1 cellular context compared by ENCODE assay signal in the genomic region with DNA sequence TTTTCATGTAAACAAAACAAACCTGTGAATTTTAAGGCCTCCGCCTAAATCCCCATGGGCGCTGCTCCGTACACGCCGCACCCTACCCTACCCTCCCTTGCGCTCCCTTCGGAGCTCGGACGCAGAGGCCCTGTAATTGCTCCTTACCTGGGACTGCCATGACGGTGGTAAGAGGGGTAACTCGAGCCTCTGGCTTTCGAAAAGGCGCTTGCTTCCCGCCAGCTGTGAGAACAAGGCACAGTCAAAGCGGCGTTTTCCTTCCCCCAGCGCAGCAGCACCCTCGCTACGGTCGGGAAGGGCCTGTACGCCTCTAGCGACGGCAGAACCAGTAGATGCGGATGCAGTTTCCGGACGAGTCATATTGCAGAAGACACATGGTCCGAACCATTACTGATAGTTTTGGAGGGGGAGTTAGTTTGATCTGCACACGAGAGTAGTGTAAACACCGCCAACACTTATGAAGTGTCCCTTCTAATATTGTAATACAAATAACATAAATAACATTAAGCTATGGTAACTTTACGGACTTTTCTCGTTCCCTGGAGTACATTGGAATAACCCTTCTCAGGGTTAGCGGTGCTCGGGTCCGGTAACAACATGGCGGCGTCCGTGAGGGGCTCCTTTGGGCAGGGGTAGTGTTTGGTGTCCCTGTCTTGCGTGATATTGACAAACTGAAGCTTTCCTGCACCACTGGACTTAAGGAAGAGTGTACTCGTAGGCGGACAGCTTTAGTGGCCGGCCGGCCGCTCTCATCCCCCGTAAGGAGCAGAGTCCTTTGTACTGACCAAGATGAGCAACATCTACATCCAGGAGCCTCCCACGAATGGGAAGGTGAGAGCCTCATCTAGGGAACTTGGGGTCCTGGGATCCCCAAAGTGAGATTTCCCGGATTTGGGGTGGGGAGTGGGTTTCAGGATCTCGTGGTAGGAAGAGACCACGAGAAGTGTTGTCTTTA.
TF ChIP-seq lines count a peak whose summit lies in the region.

A gene with protein sequence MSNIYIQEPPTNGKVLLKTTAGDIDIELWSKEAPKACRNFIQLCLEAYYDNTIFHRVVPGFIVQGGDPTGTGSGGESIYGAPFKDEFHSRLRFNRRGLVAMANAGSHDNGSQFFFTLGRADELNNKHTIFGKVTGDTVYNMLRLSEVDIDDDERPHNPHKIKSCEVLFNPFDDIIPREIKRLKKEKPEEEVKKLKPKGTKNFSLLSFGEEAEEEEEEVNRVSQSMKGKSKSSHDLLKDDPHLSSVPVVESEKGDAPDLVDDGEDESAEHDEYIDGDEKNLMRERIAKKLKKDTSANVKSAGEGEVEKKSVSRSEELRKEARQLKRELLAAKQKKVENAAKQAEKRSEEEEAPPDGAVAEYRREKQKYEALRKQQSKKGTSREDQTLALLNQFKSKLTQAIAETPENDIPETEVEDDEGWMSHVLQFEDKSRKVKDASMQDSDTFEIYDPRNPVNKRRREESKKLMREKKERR (plus strand): TSS at position 573 of the 955 bp plus-strand sequence. CDS start 217 bp downstream, at position 790.
A gene (minus strand): TSS at position 334 of the 955 bp plus-strand sequence. CDS start 174 bp downstream, at position 160.

TF ChIP-seq in H1, 55 proteins besides CTCF, POLR2A, EP300 and RAD21 (continues in another document):
- TF ChIP-seq CHD1 (IDR thresholded peaks at IDR 0.05; ENCODE audit: low read depth, low read length) = peak; percentile 95
- no peak for TF ChIP-seq SAP30 (IDR thresholded peaks at IDR 0.05; ENCODE audit: insufficient read depth, insufficient replicate concordance, low read length)
- TF ChIP-seq POLR2AphosphoS5 (IDR thresholded peaks at IDR 0.05; ENCODE audit: low read depth, low read length) = peak; percentile 97
- no peak for TF ChIP-seq FOSL1 (IDR thresholded peaks at IDR 0.05; ENCODE audit: insufficient read depth, low read depth, low read length)
- peak in 1 of 2 experiments; percentile 88; a peak in 2 of 4 replicates for TF ChIP-seq HDAC2 (IDR thresholded peaks at IDR 0.05; ENCODE audit: borderline replicate concordance in 1 of 2, low read depth in 2 of 2, low read length in 2 of 2)
- TF ChIP-seq CREB1 (IDR thresholded peaks at IDR 0.05) = peak; percentile 66
- peak; percentile 96 for TF ChIP-seq KDM5A (IDR thresholded peaks at IDR 0.05; ENCODE audit: low read length)
- TF ChIP-seq KDM4A (IDR thresholded peaks at IDR 0.05; ENCODE audit: low read depth, low read length, severe bottlenecking) = peak; percentile 80
- TF ChIP-seq, protein P1, sequence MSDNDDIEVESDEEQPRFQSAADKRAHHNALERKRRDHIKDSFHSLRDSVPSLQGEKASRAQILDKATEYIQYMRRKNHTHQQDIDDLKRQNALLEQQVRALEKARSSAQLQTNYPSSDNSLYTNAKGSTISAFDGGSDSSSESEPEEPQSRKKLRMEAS (IDR thresholded peaks at IDR 0.05) = peak; percentile 51
- TF ChIP-seq TAF7 (optimal IDR thresholded peaks at IDR 0.05; ENCODE audit: borderline replicate concordance, low read depth, low read length) = peak; percentile 1
- TF ChIP-seq RXRA (IDR thresholded peaks at IDR 0.05; ENCODE audit: insufficient read depth, low read depth, low read length) = no peak
- TF ChIP-seq TAF1 (IDR thresholded peaks at IDR 0.05; ENCODE audit: low read depth, low read length) = peak; percentile 90
- TF ChIP-seq TCF12 (IDR thresholded peaks at IDR 0.05; ENCODE audit: low read depth, low read length) = no peak
- TF ChIP-seq SIN3A (conservative IDR thresholded peaks at IDR 0.05 in 1 of 2, IDR thresholded peaks at IDR 0.05 in 1 of 2; ENCODE audit: low read depth in 1 of 2, low read length in 2 of 2) = peak in 1 of 2 experiments; percentile 76; a peak in 1 of 4 replicates
- TF ChIP-seq GTF2F1 (IDR thresholded peaks at IDR 0.05; ENCODE audit: borderline replicate concordance, low read depth, low read length) = no peak
- 0 out of 2 replicates have a peak, but pooled peaks have one; percentile 66 for TF ChIP-seq SP1 (IDR thresholded peaks at IDR 0.05; ENCODE audit: low read depth, low read length)
- TF ChIP-seq, protein P2, sequence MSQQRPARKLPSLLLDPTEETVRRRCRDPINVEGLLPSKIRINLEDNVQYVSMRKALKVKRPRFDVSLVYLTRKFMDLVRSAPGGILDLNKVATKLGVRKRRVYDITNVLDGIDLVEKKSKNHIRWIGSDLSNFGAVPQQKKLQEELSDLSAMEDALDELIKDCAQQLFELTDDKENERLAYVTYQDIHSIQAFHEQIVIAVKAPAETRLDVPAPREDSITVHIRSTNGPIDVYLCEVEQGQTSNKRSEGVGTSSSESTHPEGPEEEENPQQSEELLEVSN (IDR thresholded peaks at IDR 0.05) = no peak
- no peak for TF ChIP-seq CHD2 (IDR thresholded peaks at IDR 0.05; ENCODE audit: low read length)
- TF ChIP-seq SIX5 (IDR thresholded peaks at IDR 0.05; ENCODE audit: low read depth, low read length) = peak; percentile 50
- TF ChIP-seq BACH1 (IDR thresholded peaks at IDR 0.05; ENCODE audit: low read length) = no peak
- TF ChIP-seq, protein P3, sequence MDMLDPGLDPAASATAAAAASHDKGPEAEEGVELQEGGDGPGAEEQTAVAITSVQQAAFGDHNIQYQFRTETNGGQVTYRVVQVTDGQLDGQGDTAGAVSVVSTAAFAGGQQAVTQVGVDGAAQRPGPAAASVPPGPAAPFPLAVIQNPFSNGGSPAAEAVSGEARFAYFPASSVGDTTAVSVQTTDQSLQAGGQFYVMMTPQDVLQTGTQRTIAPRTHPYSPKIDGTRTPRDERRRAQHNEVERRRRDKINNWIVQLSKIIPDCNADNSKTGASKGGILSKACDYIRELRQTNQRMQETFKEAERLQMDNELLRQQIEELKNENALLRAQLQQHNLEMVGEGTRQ (IDR thresholded peaks at IDR 0.05; ENCODE audit: low read length) = no peak
- TF ChIP-seq, protein P4, sequence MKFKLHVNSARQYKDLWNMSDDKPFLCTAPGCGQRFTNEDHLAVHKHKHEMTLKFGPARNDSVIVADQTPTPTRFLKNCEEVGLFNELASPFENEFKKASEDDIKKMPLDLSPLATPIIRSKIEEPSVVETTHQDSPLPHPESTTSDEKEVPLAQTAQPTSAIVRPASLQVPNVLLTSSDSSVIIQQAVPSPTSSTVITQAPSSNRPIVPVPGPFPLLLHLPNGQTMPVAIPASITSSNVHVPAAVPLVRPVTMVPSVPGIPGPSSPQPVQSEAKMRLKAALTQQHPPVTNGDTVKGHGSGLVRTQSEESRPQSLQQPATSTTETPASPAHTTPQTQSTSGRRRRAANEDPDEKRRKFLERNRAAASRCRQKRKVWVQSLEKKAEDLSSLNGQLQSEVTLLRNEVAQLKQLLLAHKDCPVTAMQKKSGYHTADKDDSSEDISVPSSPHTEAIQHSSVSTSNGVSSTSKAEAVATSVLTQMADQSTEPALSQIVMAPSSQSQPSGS (IDR thresholded peaks at IDR 0.05; ENCODE audit: low read length) = peak; percentile 35; the same call in 1 of the 2 replicates
- peak; percentile 79 for TF ChIP-seq PHF8 (conservative IDR thresholded peaks at IDR 0.05; ENCODE audit: low read depth, low read length)
- TF ChIP-seq CBX5 (IDR thresholded peaks at IDR 0.05; ENCODE audit: low read depth, low read length) = no peak
- TF ChIP-seq BCL11A (IDR thresholded peaks at IDR 0.05; ENCODE audit: low read depth in 2 of 2, low read length in 2 of 2) = no peak
- TF ChIP-seq SRF (IDR thresholded peaks at IDR 0.05; ENCODE audit: low read depth, low read length) = no peak
- TF ChIP-seq JUND (IDR thresholded peaks at IDR 0.05; ENCODE audit: low read length) = peak; percentile 94
- peak; percentile 47; the same call in 1 of the 2 replicates for TF ChIP-seq GABPA (IDR thresholded peaks at IDR 0.05; ENCODE audit: borderline replicate concordance, insufficient read depth, low read length)
- peak; percentile 93 for TF ChIP-seq TBP (IDR thresholded peaks at IDR 0.05; ENCODE audit: low read depth, low read length)
- no peak for TF ChIP-seq JUN (IDR thresholded peaks at IDR 0.05; ENCODE audit: low read depth, low read length)
- peak; percentile 100 for TF ChIP-seq ASH2L (IDR thresholded peaks at IDR 0.05; ENCODE audit: low read length)
- no peak for TF ChIP-seq EGR1 (IDR thresholded peaks at IDR 0.05; ENCODE audit: borderline replicate concordance, low read depth, low read length)
- TF ChIP-seq BRCA1 (IDR thresholded peaks at IDR 0.05; ENCODE audit: low read depth, low read length) = peak; percentile 46; the same call in 1 of the 2 replicates
- TF ChIP-seq TEAD4 (IDR thresholded peaks at IDR 0.05; ENCODE audit: low read depth, low read length) = no peak
- no peak for TF ChIP-seq RNF2 (IDR thresholded peaks at IDR 0.05; ENCODE audit: borderline replicate concordance, low read depth, low read length, missing control alignments, poor library complexity, severe bottlenecking)
- TF ChIP-seq RFX5 (IDR thresholded peaks at IDR 0.05; ENCODE audit: borderline replicate concordance, low read depth, low read length) = no peak
- no peak for TF ChIP-seq CBX8 (IDR thresholded peaks at IDR 0.05; ENCODE audit: borderline replicate concordance, low read depth, low read length)
- no peak for TF ChIP-seq POU5F1 (IDR thresholded peaks at IDR 0.05; ENCODE audit: low read depth, low read length)
- TF ChIP-seq SP2 (IDR thresholded peaks at IDR 0.05; ENCODE audit: low read length) = no peak
- no peak for TF ChIP-seq MAFK (IDR thresholded peaks at IDR 0.05; ENCODE audit: low read depth, low read length)
- no peak for TF ChIP-seq NANOG (IDR thresholded peaks at IDR 0.05; ENCODE audit: insufficient read depth, low read depth, low read length, poor library complexity, severe bottlenecking)
- no peak for TF ChIP-seq SIRT6 (IDR thresholded peaks at IDR 0.05; ENCODE audit: low read length)
- TF ChIP-seq YY1 (IDR thresholded peaks at IDR 0.05; ENCODE audit: low read depth, low read length) = peak; percentile 95
- no peak for TF ChIP-seq KDM1A (IDR thresholded peaks at IDR 0.05; ENCODE audit: borderline replicate concordance, low read length)
- TF ChIP-seq SUZ12 (IDR thresholded peaks at IDR 0.05; ENCODE audit: low read length) = no peak
- TF ChIP-seq SP4 (IDR thresholded peaks at IDR 0.05; ENCODE audit: low read length) = no peak
- TF ChIP-seq, protein P5, sequence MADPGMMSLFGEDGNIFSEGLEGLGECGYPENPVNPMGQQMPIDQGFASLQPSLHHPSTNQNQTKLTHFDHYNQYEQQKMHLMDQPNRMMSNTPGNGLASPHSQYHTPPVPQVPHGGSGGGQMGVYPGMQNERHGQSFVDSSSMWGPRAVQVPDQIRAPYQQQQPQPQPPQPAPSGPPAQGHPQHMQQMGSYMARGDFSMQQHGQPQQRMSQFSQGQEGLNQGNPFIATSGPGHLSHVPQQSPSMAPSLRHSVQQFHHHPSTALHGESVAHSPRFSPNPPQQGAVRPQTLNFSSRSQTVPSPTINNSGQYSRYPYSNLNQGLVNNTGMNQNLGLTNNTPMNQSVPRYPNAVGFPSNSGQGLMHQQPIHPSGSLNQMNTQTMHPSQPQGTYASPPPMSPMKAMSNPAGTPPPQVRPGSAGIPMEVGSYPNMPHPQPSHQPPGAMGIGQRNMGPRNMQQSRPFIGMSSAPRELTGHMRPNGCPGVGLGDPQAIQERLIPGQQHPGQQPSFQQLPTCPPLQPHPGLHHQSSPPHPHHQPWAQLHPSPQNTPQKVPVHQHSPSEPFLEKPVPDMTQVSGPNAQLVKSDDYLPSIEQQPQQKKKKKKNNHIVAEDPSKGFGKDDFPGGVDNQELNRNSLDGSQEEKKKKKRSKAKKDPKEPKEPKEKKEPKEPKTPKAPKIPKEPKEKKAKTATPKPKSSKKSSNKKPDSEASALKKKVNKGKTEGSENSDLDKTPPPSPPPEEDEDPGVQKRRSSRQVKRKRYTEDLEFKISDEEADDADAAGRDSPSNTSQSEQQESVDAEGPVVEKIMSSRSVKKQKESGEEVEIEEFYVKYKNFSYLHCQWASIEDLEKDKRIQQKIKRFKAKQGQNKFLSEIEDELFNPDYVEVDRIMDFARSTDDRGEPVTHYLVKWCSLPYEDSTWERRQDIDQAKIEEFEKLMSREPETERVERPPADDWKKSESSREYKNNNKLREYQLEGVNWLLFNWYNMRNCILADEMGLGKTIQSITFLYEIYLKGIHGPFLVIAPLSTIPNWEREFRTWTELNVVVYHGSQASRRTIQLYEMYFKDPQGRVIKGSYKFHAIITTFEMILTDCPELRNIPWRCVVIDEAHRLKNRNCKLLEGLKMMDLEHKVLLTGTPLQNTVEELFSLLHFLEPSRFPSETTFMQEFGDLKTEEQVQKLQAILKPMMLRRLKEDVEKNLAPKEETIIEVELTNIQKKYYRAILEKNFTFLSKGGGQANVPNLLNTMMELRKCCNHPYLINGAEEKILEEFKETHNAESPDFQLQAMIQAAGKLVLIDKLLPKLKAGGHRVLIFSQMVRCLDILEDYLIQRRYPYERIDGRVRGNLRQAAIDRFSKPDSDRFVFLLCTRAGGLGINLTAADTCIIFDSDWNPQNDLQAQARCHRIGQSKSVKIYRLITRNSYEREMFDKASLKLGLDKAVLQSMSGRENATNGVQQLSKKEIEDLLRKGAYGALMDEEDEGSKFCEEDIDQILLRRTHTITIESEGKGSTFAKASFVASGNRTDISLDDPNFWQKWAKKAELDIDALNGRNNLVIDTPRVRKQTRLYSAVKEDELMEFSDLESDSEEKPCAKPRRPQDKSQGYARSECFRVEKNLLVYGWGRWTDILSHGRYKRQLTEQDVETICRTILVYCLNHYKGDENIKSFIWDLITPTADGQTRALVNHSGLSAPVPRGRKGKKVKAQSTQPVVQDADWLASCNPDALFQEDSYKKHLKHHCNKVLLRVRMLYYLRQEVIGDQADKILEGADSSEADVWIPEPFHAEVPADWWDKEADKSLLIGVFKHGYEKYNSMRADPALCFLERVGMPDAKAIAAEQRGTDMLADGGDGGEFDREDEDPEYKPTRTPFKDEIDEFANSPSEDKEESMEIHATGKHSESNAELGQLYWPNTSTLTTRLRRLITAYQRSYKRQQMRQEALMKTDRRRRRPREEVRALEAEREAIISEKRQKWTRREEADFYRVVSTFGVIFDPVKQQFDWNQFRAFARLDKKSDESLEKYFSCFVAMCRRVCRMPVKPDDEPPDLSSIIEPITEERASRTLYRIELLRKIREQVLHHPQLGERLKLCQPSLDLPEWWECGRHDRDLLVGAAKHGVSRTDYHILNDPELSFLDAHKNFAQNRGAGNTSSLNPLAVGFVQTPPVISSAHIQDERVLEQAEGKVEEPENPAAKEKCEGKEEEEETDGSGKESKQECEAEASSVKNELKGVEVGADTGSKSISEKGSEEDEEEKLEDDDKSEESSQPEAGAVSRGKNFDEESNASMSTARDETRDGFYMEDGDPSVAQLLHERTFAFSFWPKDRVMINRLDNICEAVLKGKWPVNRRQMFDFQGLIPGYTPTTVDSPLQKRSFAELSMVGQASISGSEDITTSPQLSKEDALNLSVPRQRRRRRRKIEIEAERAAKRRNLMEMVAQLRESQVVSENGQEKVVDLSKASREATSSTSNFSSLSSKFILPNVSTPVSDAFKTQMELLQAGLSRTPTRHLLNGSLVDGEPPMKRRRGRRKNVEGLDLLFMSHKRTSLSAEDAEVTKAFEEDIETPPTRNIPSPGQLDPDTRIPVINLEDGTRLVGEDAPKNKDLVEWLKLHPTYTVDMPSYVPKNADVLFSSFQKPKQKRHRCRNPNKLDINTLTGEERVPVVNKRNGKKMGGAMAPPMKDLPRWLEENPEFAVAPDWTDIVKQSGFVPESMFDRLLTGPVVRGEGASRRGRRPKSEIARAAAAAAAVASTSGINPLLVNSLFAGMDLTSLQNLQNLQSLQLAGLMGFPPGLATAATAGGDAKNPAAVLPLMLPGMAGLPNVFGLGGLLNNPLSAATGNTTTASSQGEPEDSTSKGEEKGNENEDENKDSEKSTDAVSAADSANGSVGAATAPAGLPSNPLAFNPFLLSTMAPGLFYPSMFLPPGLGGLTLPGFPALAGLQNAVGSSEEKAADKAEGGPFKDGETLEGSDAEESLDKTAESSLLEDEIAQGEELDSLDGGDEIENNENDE (IDR thresholded peaks at IDR 0.05; ENCODE audit: insufficient replicate concordance, low read length) = no peak
- no peak for TF ChIP-seq EZH2 (IDR thresholded peaks at IDR 0.05; ENCODE audit: low read depth, low read length, severe bottlenecking)
